ENCODE assay signal across 1 cellular context in genomic region chr17:64145751-64146417, GRCh38.
A peak's percentile ranks its signal among the peaks of the same experiment; 100 is the strongest.
TF ChIP-seq lines count a peak whose summit lies in the region.

No MANE protein-coding gene starts in this region.

TF ChIP-seq in GM23338, 12 proteins besides CTCF, POLR2A, EP300 and RAD21 (continued from another document):
- TF ChIP-seq EZH2 (IDR thresholded peaks at IDR 0.05; ENCODE audit: low read depth, unreplicated experiment) (no peak), ZNF462 (CRISPR knock-in tag; IDR thresholded peaks at IDR 0.05) (no peak), ZNF114 (CRISPR knock-in tag; IDR thresholded peaks at IDR 0.05) (no peak), REST (IDR thresholded peaks at IDR 0.05; ENCODE audit: unreplicated experiment) (no peak), CREB1 (CRISPR knock-in tag; IDR thresholded peaks at IDR 0.05; ENCODE audit: low read depth) (peak; percentile 53; the same call in 1 of the 2 replicates), EZH2phosphoT487 (IDR thresholded peaks at IDR 0.05; ENCODE audit: unreplicated experiment) (no peak), NANOG (IDR thresholded peaks at IDR 0.05; ENCODE audit: borderline replicate concordance) (no peak)
